ENCODE assay signal across 13 cellular contexts in genomic region chr3:22007376-22007775, GRCh38.
DNase-seq lines count a peak whose midpoint lies in the region; ATAC-seq, FAIRE-seq and TF ChIP-seq lines count a peak whose summit lies in the region.
"Had no signal": no experiment of that assay in that cellular context is flagged by ENCODE, and none has a peak within 500 bp of the region (broad histone marks: within the 10 kb centered on the region; RNA-seq: fewer than 3 reads in every experiment).

No MANE protein-coding gene starts in this region.

- H3K27me3 Mint-ChIP-seq in T-helper 2 cell treated with Interferon-gamma antibody and Interleukin-4, amounts not matched to agents 5 μg/mL and 100 μg/mL, for 36 hours (ENCODE audit: low read depth): no peaks in the 10 kb centered on the region
- no peaks in the 10 kb centered on the region for H3K27me3 Mint-ChIP-seq in CD4-positive, alpha-beta T cell
- H3K27me3 Mint-ChIP-seq: CD8-positive, alpha-beta memory T cell had no signal

- no peak overlapping the region for H3K27ac Mint-ChIP-seq in T-helper 2 cell treated with Interferon-gamma antibody and Interleukin-4, amounts not matched to agents 5 μg/mL and 100 μg/mL, for 36 hours
- no peak overlapping the region for H3K27ac Mint-ChIP-seq in CD4-positive, alpha-beta T cell
- H3K27ac Mint-ChIP-seq: CD8-positive, alpha-beta memory T cell had no signal

- peak; percentile 1 for DNase-seq in M059J (ENCODE audit: low read depth)
- DNase-seq in NOMO-1 treated with DMSO at 0.1 percent for 48 hours (lab: John Stamatoyannopoulos, UW; ENCODE audit: unreplicated experiment): peak; percentile 0
- peak; percentile 16 for DNase-seq in mammary epithelial cell
- DNase-seq in T-helper 2 cell treated with Interferon-gamma antibody and Interleukin-4, amounts not matched to agents 5 μg/mL and 100 μg/mL, for 36 hours (ENCODE audit: low spot score): no peak
- DNase-seq in CD4-positive, alpha-beta T cell: no peak
- DNase-seq: CD8-positive, alpha-beta memory T cell; NCI-H1105; NCI-H187; NCI-H446 treated with DMSO at 0.1 percent for 48 hours; NCI-H774 had no signal

- H3K9me3 Mint-ChIP-seq in T-helper 2 cell treated with Interferon-gamma antibody and Interleukin-4, amounts not matched to agents 5 μg/mL and 100 μg/mL, for 36 hours: peaks cover 21% of the 10 kb centered on the region
- peaks cover 9% of the 10 kb centered on the region for H3K9me3 Mint-ChIP-seq in CD4-positive, alpha-beta T cell

- no TSS peak for BruUV-seq in mammary epithelial cell (replicated peaks; lab: Mats Ljungman, UMichigan)

- POLR2A ChIA-PET in CD4-positive, alpha-beta T cell (lab: Charles Lee): no interaction called here

- dilution Hi-C loops in mammary epithelial cell (cut with HindIII; ENCODE audit: low sequenced_read_pairs): no loop called here

- no peak overlapping the region for H3K27ac ChIP-seq in mammary epithelial cell (ENCODE audit: insufficient read depth, low read depth, low read length)
- no peak overlapping the region for H3K27ac ChIP-seq in CD4-positive, alpha-beta T cell (ENCODE audit: low read depth, low read length)

- no peaks in the 10 kb centered on the region for H3K4me1 ChIP-seq in mammary epithelial cell (ENCODE audit: insufficient read depth, low read length)

- WGBS in mammary epithelial cell (ENCODE audit: low coverage, missing lambda C conversion rate): 61% methylated on average over 2 of the region's 2 CpGs

- intact Hi-C loops in mammary epithelial cell (cut with micrococcal nuclease): no loop called here
- intact Hi-C loops in CD4-positive, alpha-beta T cell (cut with DNase I, micrococcal nuclease): no loop called here

- CTCF ChIA-PET in mammary epithelial cell (lab: Charles Lee; ENCODE audit: low non-redundant PET): no interaction called here
- CTCF ChIA-PET in CD4-positive, alpha-beta T cell (lab: Charles Lee): no interaction called here

- H3K4me3 ChIP-seq in mammary epithelial cell (replicated peaks in 1 of 3; ENCODE audit: insufficient read depth in 1 of 3, low read depth in 2 of 3, low read length in 3 of 3): no peak overlapping the region

- ATAC-seq in CD4-positive, alpha-beta T cell (ENCODE audit: poor library complexity): no peak
- no peak for ATAC-seq in HG02610 (IDR thresholded peaks at IDR 0.05; ENCODE audit: unreplicated experiment)

- H3K9ac ChIP-seq in mammary epithelial cell (ENCODE audit: insufficient read depth, low read length): no peak overlapping the region

- no peaks in the 10 kb centered on the region for H3K4me1 Mint-ChIP-seq in T-helper 2 cell treated with Interferon-gamma antibody and Interleukin-4, amounts not matched to agents 5 μg/mL and 100 μg/mL, for 36 hours (ENCODE audit: low read depth)
- H3K4me1 Mint-ChIP-seq in CD4-positive, alpha-beta T cell (ENCODE audit: low read depth): no peaks in the 10 kb centered on the region
- H3K4me1 Mint-ChIP-seq: CD8-positive, alpha-beta memory T cell had no signal

- no peaks in the 10 kb centered on the region for H3K27me3 ChIP-seq in mammary epithelial cell (ENCODE audit: insufficient read depth, low read length)
- no peaks in the 10 kb centered on the region for H3K27me3 ChIP-seq in CD4-positive, alpha-beta T cell (ENCODE audit: control insufficient read depth, insufficient read depth, low read length)

- no peaks in the 10 kb centered on the region for H3K36me3 ChIP-seq in mammary epithelial cell (ENCODE audit: insufficient read depth, low read length)

- peak; percentile 13 for FAIRE-seq in islet of Langerhans (lab: Jason Lieb, UNC)
- FAIRE-seq: H54 had no signal

- in situ Hi-C loops in mammary epithelial cell (cut with MboI; ENCODE audit: low sequenced_read_pairs in 2 of 2): no loop called here

- H3K9me3 ChIP-seq in mammary epithelial cell (replicated peaks; ENCODE audit: insufficient read depth, low read length): no peaks in the 10 kb centered on the region
- no peaks in the 10 kb centered on the region for H3K9me3 ChIP-seq in CD4-positive, alpha-beta T cell (ENCODE audit: control insufficient read depth, low read length)

- no peak overlapping the region for H3K4me2 ChIP-seq in mammary epithelial cell (ENCODE audit: insufficient read depth, low read depth, low read length)

- no peaks in the 10 kb centered on the region for H3K79me2 ChIP-seq in mammary epithelial cell (ENCODE audit: insufficient read depth, low read length)

- H3K36me3 Mint-ChIP-seq in T-helper 2 cell treated with Interferon-gamma antibody and Interleukin-4, amounts not matched to agents 5 μg/mL and 100 μg/mL, for 36 hours (ENCODE audit: low read depth): no peaks in the 10 kb centered on the region
- H3K36me3 Mint-ChIP-seq in CD4-positive, alpha-beta T cell (ENCODE audit: low read depth): no peaks in the 10 kb centered on the region
- H3K36me3 Mint-ChIP-seq: CD8-positive, alpha-beta memory T cell had no signal

- H4K20me1 ChIP-seq in mammary epithelial cell (ENCODE audit: insufficient read depth, low read length): no peaks in the 10 kb centered on the region

- TF ChIP-seq CTCF in mammary epithelial cell (conservative IDR thresholded peaks at IDR 0.05 in 1 of 2, IDR thresholded peaks at IDR 0.05 in 1 of 2; ENCODE audit: extremely low read depth in 1 of 2, insufficient read depth in 1 of 2, low read depth in 1 of 2, low read length in 2 of 2): no peak
- no peak for TF ChIP-seq CTCF in CD4-positive, alpha-beta T cell (IDR thresholded peaks at IDR 0.05)

- H2AFZ ChIP-seq in mammary epithelial cell (ENCODE audit: low read depth, low read length): no peak overlapping the region

- H3K4me3 Mint-ChIP-seq in T-helper 2 cell treated with Interferon-gamma antibody and Interleukin-4, amounts not matched to agents 5 μg/mL and 100 μg/mL, for 36 hours: no peak overlapping the region
- no peak overlapping the region for H3K4me3 Mint-ChIP-seq in CD4-positive, alpha-beta T cell
- H3K4me3 Mint-ChIP-seq: CD8-positive, alpha-beta memory T cell had no signal

Comparison
In these comparisons a context has a peak if more than half of its experiments do, and no peak if none do; other contexts are left out.
1. DNase-seq: peak in M059J (single experiment), NOMO-1 treated with DMSO at 0.1 percent for 48 hours (single experiment) and mammary epithelial cell (single experiment); none in T-helper 2 cell treated with Interferon-gamma antibody and Interleukin-4, amounts not matched to agents 5 μg/mL and 100 μg/mL, for 36 hours (single experiment) and CD4-positive, alpha-beta T cell (0 of 10).